In genomic region chr11:20000393-20001134, GRCh38 we compare ENCODE assay signal across 9 cellular contexts.
DNase-seq lines count a peak whose midpoint lies in the region; ATAC-seq lines count a peak whose summit lies in the region.
"Had no signal": no experiment of that assay in that cellular context is flagged by ENCODE, and none has a peak within 500 bp of the region (broad histone marks: within the 10 kb centered on the region; RNA-seq: fewer than 3 reads in every experiment).

No MANE protein-coding gene starts in this region.

- DNase-seq in NCI-H128 (lab: John Stamatoyannopoulos, UW; ENCODE audit: unreplicated experiment) (peak; percentile 43), SHP77 treated with DMSO at 0.1 percent for 48 hours (lab: John Stamatoyannopoulos, UW) (peak; percentile 46), iPS-NIHi11 (ENCODE audit: low spot score) (peak; percentile 76), renal cortical epithelial cell (ENCODE audit: low read depth) (peak; percentile 68), T-helper 2 cell (no peak), DMS114 treated with DMSO at 0.1 percent for 48 hours (lab: John Stamatoyannopoulos, UW; ENCODE audit: unreplicated experiment) (no peak), NCI-H524 treated with DMSO at 0.1 percent for 48 hours (lab: John Stamatoyannopoulos, UW) (no peak)
- DNase-seq: erythroblast had no signal

- no peak for ATAC-seq in GM21737 (IDR thresholded peaks at IDR 0.05; ENCODE audit: unreplicated experiment)

Comparison
In these comparisons a context has a peak if more than half of its experiments do, and no peak if none do; other contexts are left out.
1. DNase-seq: peak in NCI-H128 (single experiment), SHP77 treated with DMSO at 0.1 percent for 48 hours (single experiment), iPS-NIHi11 (single experiment) and renal cortical epithelial cell (single experiment); none in T-helper 2 cell (0 of 5), DMS114 treated with DMSO at 0.1 percent for 48 hours (single experiment) and NCI-H524 treated with DMSO at 0.1 percent for 48 hours (single experiment).